Comparison of ENCODE assay signal across 1 cellular context in the genomic region with DNA sequence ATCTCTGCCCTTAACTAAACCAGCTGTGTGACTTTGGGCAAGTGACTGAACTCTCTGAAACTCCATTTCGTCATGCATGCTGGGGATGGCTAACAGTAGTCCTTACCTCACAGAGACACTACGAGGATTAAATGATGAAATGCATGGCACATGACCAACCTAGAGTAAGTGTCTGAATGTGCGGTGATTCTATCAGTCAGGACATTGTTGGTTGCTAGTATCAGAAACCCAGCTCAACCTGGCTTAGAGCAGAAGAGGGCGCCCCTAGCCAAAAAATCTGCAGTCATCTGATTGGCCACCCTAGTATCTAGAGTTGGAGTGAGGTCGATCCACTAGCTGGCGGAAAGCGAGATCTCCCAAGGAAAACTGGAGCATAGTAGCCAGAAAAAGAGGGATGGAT.
TF ChIP-seq lines count a peak whose summit lies in the region.

No MANE protein-coding gene starts in this region.

TF ChIP-seq in SK-N-SH treated with all-trans-retinoic acid at 6 μM for 48 hours, 23 proteins besides CTCF, POLR2A, EP300 and RAD21 (continued from another document):
- TF ChIP-seq, protein P1, sequence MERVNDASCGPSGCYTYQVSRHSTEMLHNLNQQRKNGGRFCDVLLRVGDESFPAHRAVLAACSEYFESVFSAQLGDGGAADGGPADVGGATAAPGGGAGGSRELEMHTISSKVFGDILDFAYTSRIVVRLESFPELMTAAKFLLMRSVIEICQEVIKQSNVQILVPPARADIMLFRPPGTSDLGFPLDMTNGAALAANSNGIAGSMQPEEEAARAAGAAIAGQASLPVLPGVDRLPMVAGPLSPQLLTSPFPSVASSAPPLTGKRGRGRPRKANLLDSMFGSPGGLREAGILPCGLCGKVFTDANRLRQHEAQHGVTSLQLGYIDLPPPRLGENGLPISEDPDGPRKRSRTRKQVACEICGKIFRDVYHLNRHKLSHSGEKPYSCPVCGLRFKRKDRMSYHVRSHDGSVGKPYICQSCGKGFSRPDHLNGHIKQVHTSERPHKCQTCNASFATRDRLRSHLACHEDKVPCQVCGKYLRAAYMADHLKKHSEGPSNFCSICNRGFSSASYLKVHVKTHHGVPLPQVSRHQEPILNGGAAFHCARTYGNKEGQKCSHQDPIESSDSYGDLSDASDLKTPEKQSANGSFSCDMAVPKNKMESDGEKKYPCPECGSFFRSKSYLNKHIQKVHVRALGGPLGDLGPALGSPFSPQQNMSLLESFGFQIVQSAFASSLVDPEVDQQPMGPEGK (CRISPR knock-in tag; IDR thresholded peaks at IDR 0.05; ENCODE audit: borderline replicate concordance): no peak
- TF ChIP-seq ISL1 (CRISPR knock-in tag; IDR thresholded peaks at IDR 0.05) (no peak), PPARA (CRISPR knock-in tag; IDR thresholded peaks at IDR 0.05; ENCODE audit: borderline replicate concordance) (no peak)
